Comparison of ENCODE assay signal across 23 cellular contexts in genomic region chr3:19250959-19251610, GRCh38.
A peak's percentile ranks its signal among the peaks of the same experiment; 100 is the strongest.
DNase-seq lines count a peak whose midpoint lies in the region; ATAC-seq, FAIRE-seq and TF ChIP-seq lines count a peak whose summit lies in the region.
"Had no signal": no experiment of that assay in that cellular context is flagged by ENCODE, and none has a peak within 500 bp of the region (broad histone marks: within the 10 kb centered on the region; RNA-seq: fewer than 3 reads in every experiment).

No MANE protein-coding gene starts in this region.

- POLR2A ChIA-PET in HepG2 (lab: Yijun Ruan, JAX): no interaction called here

- H3K36me3 Mint-ChIP-seq in H9 (ENCODE audit: insufficient read depth in 1 of 3, low read depth in 3 of 3): peaks cover 0 to 7% (median 5%) of the 10 kb centered on the region in 3 experiments; a peak in 5 of 7 replicates
- no peaks in the 10 kb centered on the region for H3K36me3 Mint-ChIP-seq in activated naive CD8-positive, alpha-beta T cell treated with anti-CD3 and anti-CD28 coated beads, Interleukin-2, amount 50 U/mL, for 24 hours (ENCODE audit: low read depth)
- H3K36me3 Mint-ChIP-seq: CD4-positive, CD25-positive, alpha-beta regulatory T cell had no signal

- H3K23ac ChIP-seq in H9 (ENCODE audit: insufficient read length, low read depth, low read length): no peak overlapping the region

- no peak overlapping the region for H3K14ac ChIP-seq in H9 (ENCODE audit: insufficient read depth, low read length)

- H2BK12ac ChIP-seq in H9 (ENCODE audit: insufficient read length, low read depth, low read length): no peak overlapping the region

- no TSS peak for BruUV-seq in HepG2 (replicated peaks; lab: Mats Ljungman, UMichigan)

- no peak for FAIRE-seq in HepG2 (lab: Jason Lieb, UNC)

- H3K27ac ChIP-seq in H9 (ENCODE audit: insufficient read length, low read depth, low read length): no peak overlapping the region
- no peak overlapping the region for H3K27ac ChIP-seq in WERI-Rb-1
- H3K27ac ChIP-seq in HepG2 (ENCODE audit: extremely low read length, insufficient read depth, low read length): no peak overlapping the region
- no peak overlapping the region for H3K27ac ChIP-seq in gastroesophageal sphincter
- H3K27ac ChIP-seq: cardiac muscle cell, GM23248, heart left ventricle, left lung had no signal

- no peaks in the 10 kb centered on the region for H3K79me1 ChIP-seq in H9 (ENCODE audit: insufficient read depth, low read depth, low read length, poor library complexity, severe bottlenecking)

- H3K79me2 ChIP-seq in H9 (ENCODE audit: insufficient read depth, low read length) (no peaks in the 10 kb centered on the region), HepG2 (ENCODE audit: insufficient read depth, low read length) (no peaks in the 10 kb centered on the region)

- no peak overlapping the region for H3T11ph ChIP-seq in H9 (ENCODE audit: low read length)

- H4K20me1 ChIP-seq in H9 (ENCODE audit: control insufficient read depth, insufficient read depth, insufficient read length) (no peaks in the 10 kb centered on the region), HepG2 (ENCODE audit: insufficient read depth, low read length) (no peaks in the 10 kb centered on the region)

- no peaks in the 10 kb centered on the region for H3K27me3 Mint-ChIP-seq in H9 (ENCODE audit: low read depth)
- H3K27me3 Mint-ChIP-seq in activated naive CD8-positive, alpha-beta T cell treated with anti-CD3 and anti-CD28 coated beads, Interleukin-2, amount 50 U/mL, for 24 hours: no peaks in the 10 kb centered on the region
- H3K27me3 Mint-ChIP-seq: CD4-positive, CD25-positive, alpha-beta regulatory T cell had no signal

- no peak for TF ChIP-seq EP300 in HepG2 (IDR thresholded peaks at IDR 0.05; ENCODE audit: low read depth in 2 of 2, low read length in 2 of 2)
- no peak for TF ChIP-seq EP300 in HepG2 (CRISPR knock-in tag; IDR thresholded peaks at IDR 0.05; ENCODE audit: borderline replicate concordance)
- no peak for TF ChIP-seq EP300 in gastroesophageal sphincter (IDR thresholded peaks at IDR 0.05)

- H3K23me2 ChIP-seq in H9 (ENCODE audit: insufficient read length, low read depth, low read length, poor library complexity, severe bottlenecking): no peaks in the 10 kb centered on the region

- H4K5ac ChIP-seq in H9 (ENCODE audit: insufficient read length, low read depth, low read length): no peak overlapping the region

- CTCF ChIA-PET in HepG2 (lab: Yijun Ruan, JAX; ENCODE audit: low intra/inter-chr PET ratio, low total read pairs): no interaction called here

- no peak for ATAC-seq in HepG2
- no peak for ATAC-seq in gastroesophageal sphincter
- no peak for ATAC-seq in HG03521 (IDR thresholded peaks at IDR 0.05; ENCODE audit: unreplicated experiment)
- no peak for ATAC-seq in activated naive CD8-positive, alpha-beta T cell treated with anti-CD3 and anti-CD28 coated beads, Interleukin-2, amount 50 U/mL, for 24 hours
- ATAC-seq: activated T-cell treated with anti-CD3 and anti-CD28 coated beads, Interleukin-2, amount 50 U/mL, for 4 hours; heart left ventricle; left lung had no signal

- H3K9ac ChIP-seq in H9 (ENCODE audit: extremely low read depth, insufficient read length, low read length) (no peak overlapping the region), HepG2 (ENCODE audit: insufficient read depth, low read depth, low read length) (no peak overlapping the region)
- H3K9ac ChIP-seq: GM23248 had no signal

- H2BK5ac ChIP-seq in H9 (ENCODE audit: insufficient read length, low read length): no peak overlapping the region

- H2BK15ac ChIP-seq in H9 (ENCODE audit: low read depth, low read length): no peak overlapping the region

- H3K56ac ChIP-seq in H9 (ENCODE audit: insufficient read length, low read depth, low read length): no peak overlapping the region

- no peak overlapping the region for H2BK120ac ChIP-seq in H9 (ENCODE audit: low read depth, low read length, poor library complexity, severe bottlenecking)

- H4K91ac ChIP-seq in H9 (ENCODE audit: insufficient read length, low read depth, low read length): no peak overlapping the region

- TF ChIP-seq CTCF in BE2C (IDR thresholded peaks at IDR 0.05; ENCODE audit: low read depth, low read length): peak; percentile 40; the same call in 1 of the 2 replicates
- TF ChIP-seq CTCF in H9 (conservative IDR thresholded peaks at IDR 0.05): peak; percentile 46; the same call in 2 of the 3 replicates
- TF ChIP-seq CTCF in WERI-Rb-1 (IDR thresholded peaks at IDR 0.05; ENCODE audit: low read depth, low read length): peak; percentile 23; the same call in 1 of the 2 replicates
- peak; percentile 17; the same call in 1 of the 2 replicates for TF ChIP-seq CTCF in HepG2 (CRISPR knock-in tag; IDR thresholded peaks at IDR 0.05)
- TF ChIP-seq CTCF in gastroesophageal sphincter (IDR thresholded peaks at IDR 0.05): peak in 1 of 4 experiments; percentile 12

- no peaks in the 10 kb centered on the region for H3K27me3 ChIP-seq in BE2C
- H3K27me3 ChIP-seq in H9 (ENCODE audit: insufficient read depth, low read length): no peaks in the 10 kb centered on the region
- no peaks in the 10 kb centered on the region for H3K27me3 ChIP-seq in WERI-Rb-1 (ENCODE audit: insufficient read depth, low read depth, severe bottlenecking)
- no peaks in the 10 kb centered on the region for H3K27me3 ChIP-seq in HepG2 (ENCODE audit: control insufficient read depth in 1 of 2, insufficient read depth in 2 of 2, low read length in 2 of 2)
- no peaks in the 10 kb centered on the region for H3K27me3 ChIP-seq in gastroesophageal sphincter
- H3K27me3 ChIP-seq: cardiac muscle cell, heart left ventricle, left lung had no signal

- H3K9me3 Mint-ChIP-seq in H9: no peaks in the 10 kb centered on the region
- H3K9me3 Mint-ChIP-seq in activated naive CD8-positive, alpha-beta T cell treated with anti-CD3 and anti-CD28 coated beads, Interleukin-2, amount 50 U/mL, for 24 hours: no peaks in the 10 kb centered on the region
- H3K9me3 Mint-ChIP-seq: activated T-cell treated with anti-CD3 and anti-CD28 coated beads, Interleukin-2, amount 50 U/mL, for 4 hours; neural crest cell had no signal

- H3K4me3 Mint-ChIP-seq in H9: no peak overlapping the region
- H3K4me3 Mint-ChIP-seq in activated naive CD8-positive, alpha-beta T cell treated with anti-CD3 and anti-CD28 coated beads, Interleukin-2, amount 50 U/mL, for 24 hours: no peak overlapping the region
- H3K4me3 Mint-ChIP-seq: activated T-cell treated with anti-CD3 and anti-CD28 coated beads, Interleukin-2, amount 50 U/mL, for 4 hours; CD4-positive, CD25-positive, alpha-beta regulatory T cell; neural crest cell had no signal

- no peaks in the 10 kb centered on the region for H3K9me3 ChIP-seq in BE2C
- H3K9me3 ChIP-seq in H9 (ENCODE audit: control insufficient read depth, low read depth, low read length): no peaks in the 10 kb centered on the region
- no peaks in the 10 kb centered on the region for H3K9me3 ChIP-seq in WERI-Rb-1 (ENCODE audit: severe bottlenecking)
- H3K9me3 ChIP-seq in HepG2 (ENCODE audit: low read length): no peaks in the 10 kb centered on the region
- H3K9me3 ChIP-seq in gastroesophageal sphincter: peaks cover 0 to 12% (median 0%) of the 10 kb centered on the region in 3 donors
- H3K9me3 ChIP-seq: left lung had no signal

- no peak overlapping the region for H3K18ac ChIP-seq in H9 (ENCODE audit: insufficient read length, low read depth, low read length)

- peaks cover 14 to 18% of the 10 kb centered on the region in 2 experiments for H3K4me1 Mint-ChIP-seq in H9
- H3K4me1 Mint-ChIP-seq in activated naive CD8-positive, alpha-beta T cell treated with anti-CD3 and anti-CD28 coated beads, Interleukin-2, amount 50 U/mL, for 24 hours: peaks cover 3% of the 10 kb centered on the region
- H3K4me1 Mint-ChIP-seq: CD4-positive, CD25-positive, alpha-beta regulatory T cell; neural crest cell had no signal

- peak overlapping the region in 1 of 3 experiments; percentile 28; a peak in 1 of 7 replicates for H3K27ac Mint-ChIP-seq in H9
- H3K27ac Mint-ChIP-seq in activated naive CD8-positive, alpha-beta T cell treated with anti-CD3 and anti-CD28 coated beads, Interleukin-2, amount 50 U/mL, for 24 hours: no peak overlapping the region

- no peak overlapping the region for H3K4ac ChIP-seq in H9 (ENCODE audit: low read depth, low read length)

- TF ChIP-seq POLR2A in HepG2 (IDR thresholded peaks at IDR 0.05; ENCODE audit: insufficient read depth in 1 of 2, low read depth in 2 of 2, low read length in 2 of 2): no peak
- no peak for TF ChIP-seq POLR2A in gastroesophageal sphincter (IDR thresholded peaks at IDR 0.05)

- intact Hi-C loops in HepG2 (cut with micrococcal nuclease; ENCODE audit: unreplicated experiment): loop anchor here (1.0 to 5.0 kb wide), 2 partner anchors 186 to 404 kb away; no protein-coding TSS in a partner anchor

- no peak overlapping the region for H3K4me2 ChIP-seq in H9 (ENCODE audit: insufficient read depth, insufficient read length, low read length)
- H3K4me2 ChIP-seq in HepG2 (ENCODE audit: low read depth, low read length): no peak overlapping the region
- H3K4me2 ChIP-seq: smooth muscle cell had no signal

- WGBS in H9 (ENCODE audit: extremely low coverage, insufficient read length, low lambda C conversion rate): no CpG with 5 or more reads among the region's 6 CpGs
- 2% methylated on average over 6 of the region's 6 CpGs for WGBS in HepG2 (ENCODE audit: low lambda C conversion rate)
- 63 to 70% methylated on average over 3 to 6 of the region's 6 CpGs for WGBS in gastroesophageal sphincter (ENCODE audit: low coverage in 1 of 2), 2 donors

- TF ChIP-seq RAD21 in HepG2 (CRISPR knock-in tag; IDR thresholded peaks at IDR 0.05): no peak

- no peak overlapping the region for H4K8ac ChIP-seq in H9 (replicated peaks; ENCODE audit: insufficient read length, low read depth, low read length)

- no peak overlapping the region for H2BK20ac ChIP-seq in H9 (ENCODE audit: low read depth, low read length, poor library complexity, severe bottlenecking)

- H2AFZ ChIP-seq in H9 (ENCODE audit: low read length): no peak overlapping the region
- H2AFZ ChIP-seq in HepG2 (ENCODE audit: low read length): no peak overlapping the region
- H2AFZ ChIP-seq: GM23248 had no signal

- in situ Hi-C loops in HepG2 (cut with HindIII; ENCODE audit: extremely low pct_ligation_motif_present, low pct_unique_long_range_greater_than_20kb): no loop called here

- DNase-seq in BE2C (peak; percentile 17), H9 (no peak), WERI-Rb-1 (peak; percentile 13), HepG2 (ENCODE audit: low spot score) (peak; percentile 1), OCI-M2 (lab: John Stamatoyannopoulos, UW; ENCODE audit: unreplicated experiment) (no peak)
- no peak for DNase-seq in activated naive CD8-positive, alpha-beta T cell treated with anti-CD3 and anti-CD28 coated beads, Interleukin-2, amount 50 U/mL, for 24 hours
- DNase-seq: activated CD4-positive, alpha-beta T cell treated with anti-CD3 and anti-CD28 coated beads for 1 hour; activated naive CD4-positive, alpha-beta T cell treated with Interleukin-2 at 50 U/mL for 16 hours; activated T-cell treated with anti-CD3 and anti-CD28 coated beads, Interleukin-2, amount 50 U/mL, for 4 hours; CD4-positive, CD25-positive, alpha-beta regulatory T cell; DMS 273 treated with DMSO at 0.1 percent for 48 hours; GM23248; heart left ventricle; left lung; NCI-H2029; NCI-H446 treated with DMSO at 0.1 percent for 48 hours; stimulated activated CD4-positive, alpha-beta T cell treated with anti-CD3 and anti-CD28 coated beads, Interleukin-4, amount 100 ng/mL, for 1 hour; stimulated activated naive CD4-positive, alpha-beta T cell treated with Interleukin-2 at 50 U/mL for 16 hours had no signal

- no peaks in the 10 kb centered on the region for H3K36me3 ChIP-seq in BE2C
- H3K36me3 ChIP-seq in WERI-Rb-1: no peaks in the 10 kb centered on the region; the same call in none of the 2 replicates
- no peaks in the 10 kb centered on the region for H3K36me3 ChIP-seq in HepG2 (replicated peaks in 1 of 2; ENCODE audit: control insufficient read depth in 1 of 2, insufficient read depth in 2 of 2, low read length in 2 of 2)
- no peaks in the 10 kb centered on the region for H3K36me3 ChIP-seq in gastroesophageal sphincter
- H3K36me3 ChIP-seq: cardiac muscle cell, heart left ventricle, left lung had no signal

- H2AK5ac ChIP-seq in H9 (ENCODE audit: insufficient read length, low read length): no peak overlapping the region

- H3K4me1 ChIP-seq in BE2C: no peaks in the 10 kb centered on the region
- peaks cover 4% of the 10 kb centered on the region; the same call in 1 of the 2 replicates for H3K4me1 ChIP-seq in H9 (ENCODE audit: insufficient read depth, low read length)
- H3K4me1 ChIP-seq in HepG2 (ENCODE audit: insufficient read depth, low read length): no peaks in the 10 kb centered on the region
- no peaks in the 10 kb centered on the region for H3K4me1 ChIP-seq in gastroesophageal sphincter
- H3K4me1 ChIP-seq: heart left ventricle, left lung had no signal

- H3K4me3 ChIP-seq in BE2C (ENCODE audit: low read depth, low read length) (no peak overlapping the region), WERI-Rb-1 (ENCODE audit: low read depth, low read length) (no peak overlapping the region), HepG2 (replicated peaks in 1 of 3; ENCODE audit: insufficient read depth in 1 of 3, low read depth in 2 of 3, low read length in 3 of 3) (no peak overlapping the region), gastroesophageal sphincter (no peak overlapping the region)
- H3K4me3 ChIP-seq: cardiac muscle cell, GM23248, heart left ventricle, left lung, smooth muscle cell had no signal

Comparison
In these comparisons a context has a peak if more than half of its experiments do, and no peak if none do; other contexts are left out.
1. DNase-seq: peak in BE2C (single experiment), WERI-Rb-1 (single experiment) and HepG2 (single experiment); none in H9 (single experiment), OCI-M2 (single experiment) and activated naive CD8-positive, alpha-beta T cell treated with anti-CD3 and anti-CD28 coated beads, Interleukin-2, amount 50 U/mL, for 24 hours (single experiment).